Comparison of ENCODE assay signal across 24 cellular contexts in the genomic region with DNA sequence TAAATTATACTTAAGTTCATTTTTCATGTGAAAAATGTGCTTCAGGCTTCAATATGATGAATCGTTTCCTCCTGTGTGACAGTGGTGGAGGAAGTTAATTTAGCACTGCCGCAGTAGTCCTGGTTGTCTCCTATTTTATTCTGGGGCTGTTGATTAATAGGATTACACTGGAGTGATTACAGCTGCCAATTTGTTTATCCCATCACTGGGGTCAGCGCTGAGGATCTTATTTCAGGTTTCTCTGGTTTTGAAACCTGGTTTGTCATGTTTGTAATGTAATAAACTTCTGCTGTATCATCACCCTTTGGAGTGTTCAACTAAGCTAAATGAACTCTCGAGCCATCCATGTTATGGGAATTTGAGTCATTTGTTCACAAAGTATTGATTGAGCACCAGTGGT.
"Had no signal": no experiment of that assay in that cellular context is flagged by ENCODE, and none has a peak within 500 bp of the region (broad histone marks: within the 10 kb centered on the region; RNA-seq: fewer than 3 reads in every experiment).

No MANE protein-coding gene starts in this region.

- DNase-seq: dorsolateral prefrontal cortex; effector CD8-positive, alpha-beta T cell; endodermal cell; foreskin fibroblast; gastrocnemius medialis; head of caudate nucleus; kidney; left lung; mesenchymal stem cell; naive thymus-derived CD8-positive, alpha-beta T cell; nephron progenitor cell; nucleus accumbens; right cardiac atrium; sigmoid colon; stimulated activated CD4-positive, alpha-beta T cell treated with anti-CD3 and anti-CD28 coated beads, Interleukin-4, amount 100 ng/mL, for 4 hours; stimulated activated naive CD8-positive, alpha-beta T cell treated with anti-CD3 and anti-CD28 coated beads, Interleukin-15, Interleukin-2, amounts not matched to agents 100 U/mL and 50 U/mL, for 24 hours; substantia nigra; testis; tibial artery; upper lobe of left lung had no signal

- H3K27ac ChIP-seq: dorsolateral prefrontal cortex, epithelial cell of prostate, gastrocnemius medialis, left lung, prostate gland, sigmoid colon, testis, tibial artery, upper lobe of left lung had no signal

- ATAC-seq: esophagus mucosa; gastrocnemius medialis; left lung; naive thymus-derived CD8-positive, alpha-beta T cell; right cardiac atrium; stimulated activated memory B cell treated with anti-CD40 and anti-IgM and Interleukin-4, amounts not matched to agents 10 μg/mL and 1 μg/mL and 100 μg/mL, for 72 hours; stimulated activated naive CD8-positive, alpha-beta T cell treated with anti-CD3 and anti-CD28 coated beads, Interleukin-15, Interleukin-2, amounts not matched to agents 100 U/mL and 50 U/mL, for 24 hours had no signal
